Comparison of ENCODE assay signal across 24 cellular contexts in genomic region chr9:93658184-93658925, GRCh38.
DNase-seq lines count a peak whose midpoint lies in the region; ATAC-seq and TF ChIP-seq lines count a peak whose summit lies in the region.
"Had no signal": no experiment of that assay in that cellular context is flagged by ENCODE, and none has a peak within 500 bp of the region (broad histone marks: within the 10 kb centered on the region; RNA-seq: fewer than 3 reads in every experiment).

No MANE protein-coding gene starts in this region.

- ATAC-seq in natural killer cell treated with Interleukin-12 subunit alpha and Interleukin-12 subunit beta and Interleukin-15 and Interleukin-18, amount 100 ng/mL, for 72 hours = no peak
- ATAC-seq in natural killer cell = no peak
- ATAC-seq in heart left ventricle = no peak
- no peak for ATAC-seq in HG03442 (IDR thresholded peaks at IDR 0.05; ENCODE audit: unreplicated experiment)
- ATAC-seq: activated T-helper 17 cell treated with anti-CD3 and anti-CD28 coated beads, Interleukin-2, amount 50 U/mL, for 72 hours; esophagus mucosa; foreskin keratinocyte had no signal

- H3K4me1 Mint-ChIP-seq in natural killer cell treated with Interleukin-12 subunit alpha and Interleukin-12 subunit beta and Interleukin-15 and Interleukin-18, amount 100 ng/mL, for 72 hours (ENCODE audit: low read depth in 2 of 2) = no peaks in the 10 kb centered on the region
- H3K4me1 Mint-ChIP-seq in natural killer cell = no peaks in the 10 kb centered on the region
- H3K4me1 Mint-ChIP-seq: activated CD4-positive, alpha-beta T cell treated with anti-CD3 and anti-CD28 coated beads, Interleukin-2, amount 10 ng/mL, durations not matched to agents 24 days and 14 days; activated T-helper 17 cell treated with anti-CD3 and anti-CD28 coated beads, Interleukin-2, amount 50 U/mL, for 72 hours; nephron progenitor cell had no signal

- H3K4me1 ChIP-seq in heart left ventricle = no peaks in the 10 kb centered on the region
- H3K4me1 ChIP-seq: adrenal gland, breast epithelium, foreskin keratinocyte, uterus had no signal

- no peak overlapping the region for H3K4me3 Mint-ChIP-seq in natural killer cell treated with Interleukin-12 subunit alpha and Interleukin-12 subunit beta and Interleukin-15 and Interleukin-18, amount 100 ng/mL, for 72 hours
- H3K4me3 Mint-ChIP-seq in natural killer cell = no peak overlapping the region
- H3K4me3 Mint-ChIP-seq: activated CD4-positive, alpha-beta T cell treated with anti-CD3 and anti-CD28 coated beads, Interleukin-2, amount 10 ng/mL, durations not matched to agents 24 days and 14 days; activated T-helper 17 cell treated with anti-CD3 and anti-CD28 coated beads, Interleukin-2, amount 50 U/mL, for 72 hours; nephron progenitor cell had no signal

- WGBS in heart left ventricle, 4 donors = 88 to 100% (median 96%) methylated on average over 6 to 12 of the region's 12 CpGs

- no peaks in the 10 kb centered on the region for H3K27me3 Mint-ChIP-seq in natural killer cell treated with Interleukin-12 subunit alpha and Interleukin-12 subunit beta and Interleukin-15 and Interleukin-18, amount 100 ng/mL, for 72 hours
- no peaks in the 10 kb centered on the region for H3K27me3 Mint-ChIP-seq in natural killer cell (ENCODE audit: low read depth in 2 of 2)
- H3K27me3 Mint-ChIP-seq: activated CD4-positive, alpha-beta T cell treated with anti-CD3 and anti-CD28 coated beads, Interleukin-2, amount 10 ng/mL, durations not matched to agents 24 days and 14 days; activated T-helper 17 cell treated with anti-CD3 and anti-CD28 coated beads, Interleukin-2, amount 50 U/mL, for 72 hours had no signal

- peaks cover 0 to 88% (median 75%) of the 10 kb centered on the region in 9 donors for H3K36me3 ChIP-seq in heart left ventricle
- H3K36me3 ChIP-seq: uterus had no signal

- no peaks in the 10 kb centered on the region for H3K36me3 Mint-ChIP-seq in natural killer cell treated with Interleukin-12 subunit alpha and Interleukin-12 subunit beta and Interleukin-15 and Interleukin-18, amount 100 ng/mL, for 72 hours
- H3K36me3 Mint-ChIP-seq in natural killer cell = no peaks in the 10 kb centered on the region

- DNase-seq in natural killer cell treated with Interleukin-12 subunit alpha and Interleukin-12 subunit beta and Interleukin-15 and Interleukin-18, amount 100 ng/mL, for 72 hours (ENCODE audit: low spot score) = peak; percentile 22
- DNase-seq in natural killer cell = no peak
- DNase-seq in heart left ventricle = peak in 3 of 5 donors; percentile 14 to 36 (median 15)
- DNase-seq in posterior vena cava (ENCODE audit: low spot score) = peak; percentile 73
- DNase-seq in COLO829 (ENCODE audit: low spot score) = no peak
- no peak for DNase-seq in nucleus accumbens (lab: John Stamatoyannopoulos, UW)
- DNase-seq: activated CD4-positive, alpha-beta T cell treated with anti-CD3 and anti-CD28 coated beads, Interleukin-2, amount 10 ng/mL, durations not matched to agents 24 days and 14 days; cortex of kidney; foreskin keratinocyte; NCI-H1417; NCI-H2081; NCI-H226; NCI-H774; nephron progenitor cell; stimulated activated CD4-positive, alpha-beta T cell treated with anti-CD3 and anti-CD28 coated beads, Interleukin-1b, Interleukin-23, amount 100 ng/mL, for 48 hours; uterus had no signal

- no peak overlapping the region for H3K27ac ChIP-seq in heart left ventricle
- H3K27ac ChIP-seq: adrenal gland, breast epithelium, C4-2B, foreskin keratinocyte, RWPE1, skin epidermis, uterus had no signal

- H3K27ac Mint-ChIP-seq in natural killer cell treated with Interleukin-12 subunit alpha and Interleukin-12 subunit beta and Interleukin-15 and Interleukin-18, amount 100 ng/mL, for 72 hours = no peak overlapping the region
- H3K27ac Mint-ChIP-seq in natural killer cell = no peak overlapping the region
- H3K27ac Mint-ChIP-seq: activated T-helper 17 cell treated with anti-CD3 and anti-CD28 coated beads, Interleukin-2, amount 50 U/mL, for 72 hours had no signal

- H3K27me3 ChIP-seq in heart left ventricle = no peaks in the 10 kb centered on the region
- H3K27me3 ChIP-seq: adrenal gland, breast epithelium, foreskin keratinocyte, uterus had no signal

- H3K9me3 Mint-ChIP-seq in natural killer cell treated with Interleukin-12 subunit alpha and Interleukin-12 subunit beta and Interleukin-15 and Interleukin-18, amount 100 ng/mL, for 72 hours = no peaks in the 10 kb centered on the region
- no peaks in the 10 kb centered on the region for H3K9me3 Mint-ChIP-seq in natural killer cell
- H3K9me3 Mint-ChIP-seq: activated CD4-positive, alpha-beta T cell treated with anti-CD3 and anti-CD28 coated beads, Interleukin-2, amount 10 ng/mL, durations not matched to agents 24 days and 14 days; activated T-helper 17 cell treated with anti-CD3 and anti-CD28 coated beads, Interleukin-2, amount 50 U/mL, for 72 hours; nephron progenitor cell had no signal

- H3K4me3 ChIP-seq in heart left ventricle = no peak overlapping the region
- H3K4me3 ChIP-seq: adrenal gland, breast epithelium, skin epidermis, uterus had no signal

- intact Hi-C loops in natural killer cell (cut with micrococcal nuclease) (no loop called here), heart left ventricle (cut with DNase I) (no loop called here), posterior vena cava (cut with DNase I) (no loop called here)

- TF ChIP-seq POLR2A in heart left ventricle (IDR thresholded peaks at IDR 0.05) = no peak

- H3K9me3 ChIP-seq in heart left ventricle = no peaks in the 10 kb centered on the region
- H3K9me3 ChIP-seq: adrenal gland, breast epithelium, uterus had no signal

- TF ChIP-seq CTCF in natural killer cell (IDR thresholded peaks at IDR 0.05) (no peak), heart left ventricle (IDR thresholded peaks at IDR 0.05) (no peak)

Comparison
In these comparisons a context has a peak if more than half of its experiments do, and no peak if none do; other contexts are left out.
1. DNase-seq: peak in natural killer cell treated with Interleukin-12 subunit alpha and Interleukin-12 subunit beta and Interleukin-15 and Interleukin-18, amount 100 ng/mL, for 72 hours (single experiment), heart left ventricle (3 of 5) and posterior vena cava (single experiment); none in natural killer cell (single experiment), COLO829 (single experiment) and nucleus accumbens (0 of 56).